Comparison of ENCODE assay signal across 1 cellular context in genomic region chr1:11691928-11692711, GRCh38.
TF ChIP-seq lines count a peak whose summit lies in the region.

No MANE protein-coding gene starts in this region.

TF ChIP-seq in HCT116, 20 proteins besides CTCF, POLR2A, EP300 and RAD21 (continued from another document):
- TF ChIP-seq, protein P1, sequence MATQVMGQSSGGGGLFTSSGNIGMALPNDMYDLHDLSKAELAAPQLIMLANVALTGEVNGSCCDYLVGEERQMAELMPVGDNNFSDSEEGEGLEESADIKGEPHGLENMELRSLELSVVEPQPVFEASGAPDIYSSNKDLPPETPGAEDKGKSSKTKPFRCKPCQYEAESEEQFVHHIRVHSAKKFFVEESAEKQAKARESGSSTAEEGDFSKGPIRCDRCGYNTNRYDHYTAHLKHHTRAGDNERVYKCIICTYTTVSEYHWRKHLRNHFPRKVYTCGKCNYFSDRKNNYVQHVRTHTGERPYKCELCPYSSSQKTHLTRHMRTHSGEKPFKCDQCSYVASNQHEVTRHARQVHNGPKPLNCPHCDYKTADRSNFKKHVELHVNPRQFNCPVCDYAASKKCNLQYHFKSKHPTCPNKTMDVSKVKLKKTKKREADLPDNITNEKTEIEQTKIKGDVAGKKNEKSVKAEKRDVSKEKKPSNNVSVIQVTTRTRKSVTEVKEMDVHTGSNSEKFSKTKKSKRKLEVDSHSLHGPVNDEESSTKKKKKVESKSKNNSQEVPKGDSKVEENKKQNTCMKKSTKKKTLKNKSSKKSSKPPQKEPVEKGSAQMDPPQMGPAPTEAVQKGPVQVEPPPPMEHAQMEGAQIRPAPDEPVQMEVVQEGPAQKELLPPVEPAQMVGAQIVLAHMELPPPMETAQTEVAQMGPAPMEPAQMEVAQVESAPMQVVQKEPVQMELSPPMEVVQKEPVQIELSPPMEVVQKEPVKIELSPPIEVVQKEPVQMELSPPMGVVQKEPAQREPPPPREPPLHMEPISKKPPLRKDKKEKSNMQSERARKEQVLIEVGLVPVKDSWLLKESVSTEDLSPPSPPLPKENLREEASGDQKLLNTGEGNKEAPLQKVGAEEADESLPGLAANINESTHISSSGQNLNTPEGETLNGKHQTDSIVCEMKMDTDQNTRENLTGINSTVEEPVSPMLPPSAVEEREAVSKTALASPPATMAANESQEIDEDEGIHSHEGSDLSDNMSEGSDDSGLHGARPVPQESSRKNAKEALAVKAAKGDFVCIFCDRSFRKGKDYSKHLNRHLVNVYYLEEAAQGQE (IDR thresholded peaks at IDR 0.05; ENCODE audit: low read depth), result no peak
- TF ChIP-seq, protein P2, sequence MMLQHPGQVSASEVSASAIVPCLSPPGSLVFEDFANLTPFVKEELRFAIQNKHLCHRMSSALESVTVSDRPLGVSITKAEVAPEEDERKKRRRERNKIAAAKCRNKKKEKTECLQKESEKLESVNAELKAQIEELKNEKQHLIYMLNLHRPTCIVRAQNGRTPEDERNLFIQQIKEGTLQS (IDR thresholded peaks at IDR 0.05), result no peak
- no peak for TF ChIP-seq ZFX (IDR thresholded peaks at IDR 0.05)
- no peak for TF ChIP-seq TCF7L2 (IDR thresholded peaks at IDR 0.05; ENCODE audit: borderline replicate concordance, extremely low read depth, insufficient read depth, insufficient read length)
- no peak for TF ChIP-seq ELF1 (IDR thresholded peaks at IDR 0.05; ENCODE audit: borderline replicate concordance, low read depth)
- TF ChIP-seq CBX3 (IDR thresholded peaks at IDR 0.05; ENCODE audit: low read depth), result no peak
- no peak for TF ChIP-seq YY1 (IDR thresholded peaks at IDR 0.05; ENCODE audit: extremely low read depth, insufficient replicate concordance, low read depth, low read length)
- TF ChIP-seq EZH2 (IDR thresholded peaks at IDR 0.05), result no peak
